ENCODE assay signal across 1 cellular context in the genomic region with DNA sequence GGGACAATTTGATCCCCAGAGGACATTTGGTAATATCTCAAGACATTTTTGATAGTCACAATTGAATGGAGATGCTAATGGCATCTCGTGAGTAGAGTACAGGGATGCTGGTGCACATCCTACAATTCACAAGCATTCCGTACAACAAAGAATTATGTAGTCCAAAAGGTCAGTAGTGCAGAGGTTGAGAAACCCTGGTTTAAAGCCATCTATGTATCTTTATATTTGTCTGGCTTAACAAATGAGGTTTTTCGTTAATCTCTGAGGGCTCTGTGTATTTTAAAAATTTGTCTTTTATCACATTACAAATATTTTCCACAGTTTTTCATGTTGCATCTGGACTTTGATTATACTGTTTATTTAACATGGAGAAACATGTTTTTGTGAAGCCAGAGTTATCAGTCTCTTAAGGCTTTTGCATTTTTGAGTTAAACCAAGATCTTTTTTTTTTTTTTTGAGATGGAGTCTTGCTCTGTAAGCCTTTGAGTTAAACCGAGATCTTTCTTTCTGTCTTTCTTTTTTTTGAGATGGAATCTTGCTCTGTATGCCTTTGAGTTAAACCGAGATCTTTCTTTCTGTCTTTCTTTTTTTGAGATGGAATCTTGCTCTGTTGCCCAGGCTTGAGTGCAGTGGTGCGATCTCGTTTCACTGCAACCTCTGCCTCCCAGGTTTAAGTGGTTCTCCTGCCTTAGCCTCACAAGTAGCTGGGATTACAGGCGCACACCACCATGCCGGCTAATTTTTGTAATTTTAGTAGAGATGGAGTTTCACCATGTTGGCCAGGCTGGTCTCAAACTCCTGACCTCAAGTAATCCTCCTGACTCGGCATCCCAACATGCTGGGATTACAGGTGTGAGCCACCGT.
TF ChIP-seq lines count a peak whose summit lies in the region.

No MANE protein-coding gene starts in this region.

TF ChIP-seq in HepG2, 621 proteins besides CTCF, POLR2A, EP300 and RAD21 (continues in another document):
- 0 out of 2 replicates have a peak, but pooled peaks have one; percentile 23 for TF ChIP-seq FOXO1 (CRISPR knock-in tag; IDR thresholded peaks at IDR 0.05)
- peak; percentile 24 for TF ChIP-seq SKI (IDR thresholded peaks at IDR 0.05; ENCODE audit: partially characterized antibody)
- TF ChIP-seq ATF2 (CRISPR knock-in tag; IDR thresholded peaks at IDR 0.05), result no peak
- TF ChIP-seq IRF2 (CRISPR knock-in tag; IDR thresholded peaks at IDR 0.05), result 0 out of 2 replicates have a peak, but pooled peaks have one; percentile 17
- TF ChIP-seq HNF4A (CRISPR knock-in tag; IDR thresholded peaks at IDR 0.05), result peak; percentile 89
- 0 out of 2 replicates have a peak, but pooled peaks have one; percentile 41 for TF ChIP-seq NFIC (IDR thresholded peaks at IDR 0.05; ENCODE audit: low read length)
- TF ChIP-seq ZBTB42 (CRISPR knock-in tag; IDR thresholded peaks at IDR 0.05), result no peak
- peak; percentile 74 for TF ChIP-seq ARID5B (CRISPR knock-in tag; IDR thresholded peaks at IDR 0.05)
- TF ChIP-seq RXRB (CRISPR knock-in tag; IDR thresholded peaks at IDR 0.05; ENCODE audit: borderline replicate concordance), result peak; percentile 90
- peak; percentile 89 for TF ChIP-seq RARA (CRISPR knock-in tag; IDR thresholded peaks at IDR 0.05)
- TF ChIP-seq PPARG (CRISPR knock-in tag; conservative IDR thresholded peaks at IDR 0.05), result peak; percentile 99
- TF ChIP-seq CEBPB (IDR thresholded peaks at IDR 0.05; ENCODE audit: borderline replicate concordance, low read depth, low read length), result peak; percentile 55; the same call in 1 of the 2 replicates
- TF ChIP-seq CREM (IDR thresholded peaks at IDR 0.05), result peak; percentile 66
- no peak for TF ChIP-seq CREM (CRISPR knock-in tag; IDR thresholded peaks at IDR 0.05)
- TF ChIP-seq BHLHE40 (IDR thresholded peaks at IDR 0.05; ENCODE audit: low read length), result peak; percentile 69
- TF ChIP-seq ELK4 (CRISPR knock-in tag; IDR thresholded peaks at IDR 0.05; ENCODE audit: borderline replicate concordance), result no peak
- TF ChIP-seq JDP2 (CRISPR knock-in tag; IDR thresholded peaks at IDR 0.05; ENCODE audit: borderline replicate concordance), result no peak
- 0 out of 2 replicates have a peak, but pooled peaks have one; percentile 36 for TF ChIP-seq ZNF264 (CRISPR knock-in tag; IDR thresholded peaks at IDR 0.05)
- peak; percentile 84 for TF ChIP-seq NCOA2 (CRISPR knock-in tag; IDR thresholded peaks at IDR 0.05)
- 0 out of 2 replicates have a peak, but pooled peaks have one; percentile 57 for TF ChIP-seq ZNF503 (CRISPR knock-in tag; IDR thresholded peaks at IDR 0.05)
- peak; percentile 74 for TF ChIP-seq ZNF362 (CRISPR knock-in tag; IDR thresholded peaks at IDR 0.05; ENCODE audit: borderline replicate concordance)
- TF ChIP-seq, protein P1, sequence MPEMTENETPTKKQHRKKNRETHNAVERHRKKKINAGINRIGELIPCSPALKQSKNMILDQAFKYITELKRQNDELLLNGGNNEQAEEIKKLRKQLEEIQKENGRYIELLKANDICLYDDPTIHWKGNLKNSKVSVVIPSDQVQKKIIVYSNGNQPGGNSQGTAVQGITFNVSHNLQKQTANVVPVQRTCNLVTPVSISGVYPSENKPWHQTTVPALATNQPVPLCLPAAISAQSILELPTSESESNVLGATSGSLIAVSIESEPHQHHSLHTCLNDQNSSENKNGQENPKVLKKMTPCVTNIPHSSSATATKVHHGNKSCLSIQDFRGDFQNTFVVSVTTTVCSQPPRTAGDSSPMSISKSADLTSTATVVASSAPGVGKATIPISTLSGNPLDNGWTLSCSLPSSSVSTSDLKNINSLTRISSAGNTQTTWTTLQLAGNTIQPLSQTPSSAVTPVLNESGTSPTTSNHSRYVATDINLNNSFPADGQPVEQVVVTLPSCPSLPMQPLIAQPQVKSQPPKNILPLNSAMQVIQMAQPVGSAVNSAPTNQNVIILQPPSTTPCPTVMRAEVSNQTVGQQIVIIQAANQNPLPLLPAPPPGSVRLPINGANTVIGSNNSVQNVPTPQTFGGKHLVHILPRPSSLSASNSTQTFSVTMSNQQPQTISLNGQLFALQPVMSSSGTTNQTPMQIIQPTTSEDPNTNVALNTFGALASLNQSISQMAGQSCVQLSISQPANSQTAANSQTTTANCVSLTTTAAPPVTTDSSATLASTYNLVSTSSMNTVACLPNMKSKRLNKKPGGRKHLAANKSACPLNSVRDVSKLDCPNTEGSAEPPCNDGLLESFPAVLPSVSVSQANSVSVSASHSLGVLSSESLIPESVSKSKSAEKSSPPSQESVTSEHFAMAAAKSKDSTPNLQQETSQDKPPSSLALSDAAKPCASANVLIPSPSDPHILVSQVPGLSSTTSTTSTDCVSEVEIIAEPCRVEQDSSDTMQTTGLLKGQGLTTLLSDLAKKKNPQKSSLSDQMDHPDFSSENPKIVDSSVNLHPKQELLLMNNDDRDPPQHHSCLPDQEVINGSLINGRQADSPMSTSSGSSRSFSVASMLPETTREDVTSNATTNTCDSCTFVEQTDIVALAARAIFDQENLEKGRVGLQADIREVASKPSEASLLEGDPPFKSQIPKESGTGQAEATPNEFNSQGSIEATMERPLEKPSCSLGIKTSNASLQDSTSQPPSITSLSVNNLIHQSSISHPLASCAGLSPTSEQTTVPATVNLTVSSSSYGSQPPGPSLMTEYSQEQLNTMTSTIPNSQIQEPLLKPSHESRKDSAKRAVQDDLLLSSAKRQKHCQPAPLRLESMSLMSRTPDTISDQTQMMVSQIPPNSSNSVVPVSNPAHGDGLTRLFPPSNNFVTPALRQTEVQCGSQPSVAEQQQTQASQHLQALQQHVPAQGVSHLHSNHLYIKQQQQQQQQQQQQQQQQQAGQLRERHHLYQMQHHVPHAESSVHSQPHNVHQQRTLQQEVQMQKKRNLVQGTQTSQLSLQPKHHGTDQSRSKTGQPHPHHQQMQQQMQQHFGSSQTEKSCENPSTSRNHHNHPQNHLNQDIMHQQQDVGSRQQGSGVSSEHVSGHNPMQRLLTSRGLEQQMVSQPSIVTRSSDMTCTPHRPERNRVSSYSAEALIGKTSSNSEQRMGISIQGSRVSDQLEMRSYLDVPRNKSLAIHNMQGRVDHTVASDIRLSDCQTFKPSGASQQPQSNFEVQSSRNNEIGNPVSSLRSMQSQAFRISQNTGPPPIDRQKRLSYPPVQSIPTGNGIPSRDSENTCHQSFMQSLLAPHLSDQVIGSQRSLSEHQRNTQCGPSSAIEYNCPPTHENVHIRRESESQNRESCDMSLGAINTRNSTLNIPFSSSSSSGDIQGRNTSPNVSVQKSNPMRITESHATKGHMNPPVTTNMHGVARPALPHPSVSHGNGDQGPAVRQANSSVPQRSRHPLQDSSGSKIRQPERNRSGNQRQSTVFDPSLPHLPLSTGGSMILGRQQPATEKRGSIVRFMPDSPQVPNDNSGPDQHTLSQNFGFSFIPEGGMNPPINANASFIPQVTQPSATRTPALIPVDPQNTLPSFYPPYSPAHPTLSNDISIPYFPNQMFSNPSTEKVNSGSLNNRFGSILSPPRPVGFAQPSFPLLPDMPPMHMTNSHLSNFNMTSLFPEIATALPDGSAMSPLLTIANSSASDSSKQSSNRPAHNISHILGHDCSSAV (CRISPR knock-in tag; IDR thresholded peaks at IDR 0.05; ENCODE audit: borderline replicate concordance), result no peak
- TF ChIP-seq, protein P2, sequence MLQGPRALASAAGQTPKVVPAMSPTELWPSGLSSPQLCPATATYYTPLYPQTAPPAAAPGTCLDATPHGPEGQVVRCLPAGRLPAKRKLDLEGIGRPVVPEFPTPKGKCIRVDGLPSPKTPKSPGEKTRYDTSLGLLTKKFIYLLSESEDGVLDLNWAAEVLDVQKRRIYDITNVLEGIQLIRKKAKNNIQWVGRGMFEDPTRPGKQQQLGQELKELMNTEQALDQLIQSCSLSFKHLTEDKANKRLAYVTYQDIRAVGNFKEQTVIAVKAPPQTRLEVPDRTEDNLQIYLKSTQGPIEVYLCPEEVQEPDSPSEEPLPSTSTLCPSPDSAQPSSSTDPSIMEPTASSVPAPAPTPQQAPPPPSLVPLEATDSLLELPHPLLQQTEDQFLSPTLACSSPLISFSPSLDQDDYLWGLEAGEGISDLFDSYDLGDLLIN (CRISPR knock-in tag; IDR thresholded peaks at IDR 0.05; ENCODE audit: borderline replicate concordance), result no peak
- TF ChIP-seq SIX1 (CRISPR knock-in tag; IDR thresholded peaks at IDR 0.05; ENCODE audit: borderline replicate concordance), result peak; percentile 50; the same call in 1 of the 2 replicates
- TF ChIP-seq FOXA3 (CRISPR knock-in tag; IDR thresholded peaks at IDR 0.05), result peak; percentile 73
- no peak for TF ChIP-seq FOXP1 (IDR thresholded peaks at IDR 0.05)
- peak; percentile 74; the same call in 1 of the 2 replicates for TF ChIP-seq FOXP1 (CRISPR knock-in tag; IDR thresholded peaks at IDR 0.05)
- no peak for TF ChIP-seq TMF1 (CRISPR knock-in tag; IDR thresholded peaks at IDR 0.05; ENCODE audit: low read depth)
- TF ChIP-seq SOX6 (IDR thresholded peaks at IDR 0.05), result no peak
- TF ChIP-seq SOX6 (CRISPR knock-in tag; IDR thresholded peaks at IDR 0.05), result peak; percentile 84
- peak; percentile 64; the same call in 1 of the 2 replicates for TF ChIP-seq GATAD2A (CRISPR knock-in tag; IDR thresholded peaks at IDR 0.05)
- peak; percentile 73 for TF ChIP-seq TEAD3 (CRISPR knock-in tag; optimal IDR thresholded peaks at IDR 0.05; ENCODE audit: borderline replicate concordance)
- no peak for TF ChIP-seq ZNF143 (CRISPR knock-in tag; IDR thresholded peaks at IDR 0.05)
- TF ChIP-seq NR2F6 (IDR thresholded peaks at IDR 0.05), result peak; percentile 83
- TF ChIP-seq NR2F6 (CRISPR knock-in tag; IDR thresholded peaks at IDR 0.05), result peak; percentile 73
- TF ChIP-seq NR2C2 (CRISPR knock-in tag; IDR thresholded peaks at IDR 0.05; ENCODE audit: borderline replicate concordance), result peak; percentile 23; the same call in 1 of the 2 replicates
- peak; percentile 32; the same call in 1 of the 2 replicates for TF ChIP-seq ZBTB7B (CRISPR knock-in tag; IDR thresholded peaks at IDR 0.05)
- peak; percentile 66; the same call in 1 of the 2 replicates for TF ChIP-seq BCL6 (CRISPR knock-in tag; IDR thresholded peaks at IDR 0.05)
